19 cellular contexts compared by ENCODE assay signal in the genomic region with DNA sequence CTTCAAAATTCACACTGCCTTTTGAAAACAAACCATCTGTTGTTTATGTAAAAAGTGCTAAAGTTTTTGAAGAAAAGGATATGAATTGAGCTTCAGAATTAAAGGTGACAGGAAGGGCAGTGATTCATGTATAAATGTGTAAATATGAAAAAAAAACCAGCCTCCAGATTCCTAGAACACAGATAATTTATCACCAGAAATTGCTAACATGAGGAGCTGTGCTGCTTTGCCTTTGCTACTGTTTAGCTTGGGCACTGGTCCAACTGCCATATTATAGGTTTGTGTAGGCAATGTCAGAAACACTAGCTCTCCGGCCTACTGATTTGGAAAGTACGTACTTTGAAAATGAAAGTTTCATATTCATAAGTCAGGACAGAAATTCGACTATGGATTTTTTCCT.
A peak's percentile ranks its signal among the peaks of the same experiment; 100 is the strongest.
DNase-seq lines count a peak whose midpoint lies in the region; ATAC-seq, FAIRE-seq and TF ChIP-seq lines count a peak whose summit lies in the region.
"Had no signal": no experiment of that assay in that cellular context is flagged by ENCODE, and none has a peak within 500 bp of the region (broad histone marks: within the 10 kb centered on the region; RNA-seq: fewer than 3 reads in every experiment).

No MANE protein-coding gene starts in this region.

- CTCF ChIA-PET in endothelial cell of umbilical vein (lab: Charles Lee): interaction anchor here (0.9 to 1.6 kb wide), 3 partner anchors 11 to 40 kb away, joined by 3 to 7 read pairs (median 4); no protein-coding TSS in a partner anchor

- POLR2A ChIA-PET in endothelial cell of umbilical vein (lab: Charles Lee): no interaction called here

- ATAC-seq in HG03159 (IDR thresholded peaks at IDR 0.05; ENCODE audit: unreplicated experiment): no peak
- ATAC-seq: left ventricle myocardium superior, right cardiac atrium had no signal

- TF ChIP-seq POLR2A in endothelial cell of umbilical vein (IDR thresholded peaks at IDR 0.05; ENCODE audit: low read depth, low read length) (no peak), lower leg skin (IDR thresholded peaks at IDR 0.05) (no peak)

- no peak overlapping the region for H3K9ac ChIP-seq in endothelial cell of umbilical vein (replicated peaks; ENCODE audit: extremely low read depth, insufficient read depth, low read length)

- peak overlapping the region; percentile 12 for H3K27ac ChIP-seq in endothelial cell of umbilical vein (ENCODE audit: insufficient read depth, low read depth, low read length)
- H3K27ac ChIP-seq: HL-60, Peyer's patch had no signal

- H3K36me3 ChIP-seq in endothelial cell of umbilical vein (ENCODE audit: control insufficient read depth in 2 of 2, extremely low read depth in 1 of 2, insufficient read depth in 2 of 2, low read length in 2 of 2): no peaks in the 10 kb centered on the region
- H3K36me3 ChIP-seq: Peyer's patch had no signal

- FAIRE-seq in endothelial cell of umbilical vein (lab: Jason Lieb, UNC): peak; percentile 94
- FAIRE-seq: G401.6 had no signal

- no peaks in the 10 kb centered on the region for H4K20me1 ChIP-seq in endothelial cell of umbilical vein (replicated peaks; ENCODE audit: control insufficient read depth, extremely low read depth, insufficient read depth, low read length)

- DNase-seq in GM12865 (ENCODE audit: low read depth) (peak; percentile 8), NCI-H2227 (lab: John Stamatoyannopoulos, UW; ENCODE audit: unreplicated experiment) (peak; percentile 36), endothelial cell of umbilical vein (ENCODE audit: low read depth, low spot score) (peak; percentile 81), pulmonary artery endothelial cell (ENCODE audit: low read depth, low spot score) (peak; percentile 69), OCI-M2 (lab: John Stamatoyannopoulos, UW; ENCODE audit: unreplicated experiment) (no peak), lower leg skin (ENCODE audit: low spot score in 2 of 2) (no peak), epidermal melanocyte (ENCODE audit: insufficient read length, low spot score) (no peak)
- DNase-seq: activated T-cell treated with anti-CD3 and anti-CD28 coated beads, Interleukin-2, amount 50 U/mL, for 24 hours; effector CD4-positive, alpha-beta T cell; H9; left ventricle myocardium superior; NCI-H446 treated with DMSO at 0.1 percent for 48 hours; nephron progenitor cell; Peyer's patch; right cardiac atrium; T-helper 2 cell had no signal

- BruUV-seq in endothelial cell of umbilical vein (replicated peaks; lab: Mats Ljungman, UMichigan): no TSS peak

- no peaks in the 10 kb centered on the region for H3K9me1 ChIP-seq in endothelial cell of umbilical vein (replicated peaks; ENCODE audit: control insufficient read depth, extremely low read depth, insufficient read depth, low read length)

- H3K27me3 ChIP-seq in endothelial cell of umbilical vein (ENCODE audit: control insufficient read depth in 2 of 2, insufficient read depth in 2 of 2, low read length in 2 of 2): no peaks in the 10 kb centered on the region
- H3K27me3 ChIP-seq: Peyer's patch had no signal

- H2AFZ ChIP-seq in endothelial cell of umbilical vein (ENCODE audit: low read depth, low read length): peak overlapping the region; percentile 26

- peaks cover 20% of the 10 kb centered on the region for H3K4me1 ChIP-seq in endothelial cell of umbilical vein (ENCODE audit: control insufficient read depth, extremely low read depth, insufficient read depth, low read length)
- H3K4me1 ChIP-seq: Peyer's patch had no signal

- dilution Hi-C loops in endothelial cell of umbilical vein (cut with MboI; ENCODE audit: extremely low pct_ligation_motif_present, low sequenced_read_pairs): no loop called here

- peak overlapping the region; percentile 70 for H3K4me2 ChIP-seq in endothelial cell of umbilical vein (ENCODE audit: insufficient read depth, low read length)

- H3K4me3 ChIP-seq in GM12865 (ENCODE audit: low read depth, low read length) (no peak overlapping the region), endothelial cell of umbilical vein (replicated peaks in 1 of 3; ENCODE audit: insufficient read depth in 1 of 3, low read depth in 1 of 3, low read length in 3 of 3) (no peak overlapping the region), lower leg skin (ENCODE audit: low read depth, poor library complexity, severe bottlenecking) (no peak overlapping the region)
- H3K4me3 ChIP-seq: Peyer's patch had no signal

- 27 to 40% methylated on average over 3 of the region's 3 CpGs for WGBS in lower leg skin, 2 donors

- TF ChIP-seq CTCF in GM12865 (IDR thresholded peaks at IDR 0.05; ENCODE audit: insufficient read depth, low read depth, low read length, missing control alignments) (no peak), endothelial cell of umbilical vein (IDR thresholded peaks at IDR 0.05; ENCODE audit: extremely low read depth in 1 of 2, insufficient read depth in 1 of 2, low read depth in 1 of 2, low read length in 2 of 2) (no peak), lower leg skin (IDR thresholded peaks at IDR 0.05) (no peak)

- H3K9me3 ChIP-seq in endothelial cell of umbilical vein (replicated peaks; ENCODE audit: control insufficient read depth, insufficient read depth, low read length): no peaks in the 10 kb centered on the region
- H3K9me3 ChIP-seq: Peyer's patch had no signal

- no peaks in the 10 kb centered on the region for H3K79me2 ChIP-seq in endothelial cell of umbilical vein (ENCODE audit: control insufficient read depth, insufficient read depth, low read length)

- intact Hi-C loops in endothelial cell of umbilical vein (cut with micrococcal nuclease): loop anchor here (1.0 to 5.0 kb wide), 2 partner anchors 8 to 349 kb away; no protein-coding TSS in a partner anchor
- intact Hi-C loops in lower leg skin (cut with DNase I; ENCODE audit: low total_unique reads): no loop called here

TF ChIP-seq in endothelial cell of umbilical vein, 7 proteins besides CTCF, POLR2A, EP300 and RAD21:
- no peak for TF ChIP-seq MAX (IDR thresholded peaks at IDR 0.05; ENCODE audit: insufficient read depth, insufficient read length)
- TF ChIP-seq EZH2 (IDR thresholded peaks at IDR 0.05; ENCODE audit: borderline replicate concordance, low read depth, low read length, severe bottlenecking): no peak
- no peak for TF ChIP-seq JUN (IDR thresholded peaks at IDR 0.05; ENCODE audit: borderline replicate concordance, insufficient read depth, insufficient read length, low read depth)
- TF ChIP-seq FOS (IDR thresholded peaks at IDR 0.05; ENCODE audit: borderline replicate concordance, insufficient read depth, low read length): peak; percentile 62
- peak; percentile 19 for TF ChIP-seq GATA2 (IDR thresholded peaks at IDR 0.05; ENCODE audit: insufficient read depth, insufficient read length, low read depth, low read length)
- TF ChIP-seq POLR2AphosphoS5 (IDR thresholded peaks at IDR 0.05; ENCODE audit: insufficient read depth, low read depth, low read length): peak; percentile 26
- no peak for TF ChIP-seq MYC (IDR thresholded peaks at IDR 0.05; ENCODE audit: low read depth, low read length)

Comparison
In these comparisons a context has a peak if more than half of its experiments do, and no peak if none do; other contexts are left out.
1. DNase-seq: peak in GM12865 (single experiment), NCI-H2227 (single experiment), endothelial cell of umbilical vein (single experiment) and pulmonary artery endothelial cell (single experiment); none in OCI-M2 (single experiment), lower leg skin (0 of 2) and epidermal melanocyte (single experiment).